In the genomic region with DNA sequence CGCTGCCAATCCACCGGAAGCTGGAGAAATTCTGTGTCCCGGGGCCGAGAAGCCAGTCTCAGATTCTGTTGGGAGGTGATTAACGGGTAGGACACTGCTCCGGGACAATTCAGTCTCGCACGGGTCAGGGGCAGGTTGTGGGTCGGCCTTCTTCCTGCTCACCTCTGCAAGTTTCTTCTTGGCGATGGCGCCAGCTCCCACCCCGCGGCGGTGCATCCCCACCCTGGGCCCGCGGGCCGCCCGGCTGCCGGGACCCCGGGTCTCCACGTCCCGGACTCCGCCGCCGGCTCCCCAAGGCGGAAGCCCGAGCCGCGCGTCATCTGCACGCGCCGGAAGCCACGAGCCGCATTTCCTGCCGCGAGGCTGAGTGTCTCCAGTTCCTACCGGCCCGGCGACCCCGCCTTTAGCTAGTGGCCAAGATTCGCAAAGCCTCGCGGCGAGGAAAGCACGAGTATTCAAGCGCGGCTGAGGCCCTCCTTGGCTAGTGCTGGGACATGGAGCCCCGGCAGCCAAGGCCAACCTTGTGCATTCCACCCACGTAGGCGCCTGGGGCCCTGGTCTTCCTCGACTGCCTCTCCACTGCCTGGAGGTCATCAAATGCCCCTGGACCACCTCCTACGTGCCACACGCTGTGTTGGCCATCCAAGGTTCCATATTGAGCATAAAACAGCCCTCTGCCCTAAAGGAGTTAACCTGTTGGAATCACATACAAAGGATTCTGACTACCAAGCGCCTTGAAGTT, we compare ENCODE assay signal across 8 cellular contexts. TPM values are rescaled to one million over a fixed set of nuclear protein-coding genes. Genes with fewer than 3 reads are reported as not detected.
DNase-seq lines count a peak whose midpoint lies in the region; FAIRE-seq and TF ChIP-seq lines count a peak whose summit lies in the region.

A gene with protein sequence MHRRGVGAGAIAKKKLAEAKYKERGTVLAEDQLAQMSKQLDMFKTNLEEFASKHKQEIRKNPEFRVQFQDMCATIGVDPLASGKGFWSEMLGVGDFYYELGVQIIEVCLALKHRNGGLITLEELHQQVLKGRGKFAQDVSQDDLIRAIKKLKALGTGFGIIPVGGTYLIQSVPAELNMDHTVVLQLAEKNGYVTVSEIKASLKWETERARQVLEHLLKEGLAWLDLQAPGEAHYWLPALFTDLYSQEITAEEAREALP (minus strand): TSS at position 324 of the 742 bp plus-strand sequence. CDS start 108 bp downstream, at position 216.

- peak within 1 kb of the TSS; percentile 15 for H2AK5ac ChIP-seq in neuronal stem cell (ENCODE audit: low read depth, low read length)

- H2BK120ac ChIP-seq in neuronal stem cell (ENCODE audit: low read depth, low read length): no peak within 1 kb of the TSS

- H3K27me3 ChIP-seq in neuronal stem cell (ENCODE audit: control insufficient read depth in 3 of 3, insufficient read depth in 3 of 3, low read depth in 1 of 3, low read length in 3 of 3): no peaks in the 10 kb centered on the region
- H3K27me3 ChIP-seq in subcutaneous abdominal adipose tissue (ENCODE audit: control insufficient read depth in 5 of 5, insufficient read depth in 4 of 5, low read length in 5 of 5): no peaks in the 10 kb centered on the region

- in situ Hi-C loops in SK-MEL-5 (cut with HindIII; ENCODE audit: low pct_unique_long_range_greater_than_20kb, low sequenced_read_pairs): no loop called here

- H2BK12ac ChIP-seq in neuronal stem cell (ENCODE audit: low read length): no peak within 1 kb of the TSS

- peaks cover 2% of the 10 kb centered on the region for H3K79me1 ChIP-seq in neuronal stem cell (ENCODE audit: low read depth, low read length)

- peak within 1 kb of the TSS; percentile 99 for H3K23ac ChIP-seq in neuronal stem cell (ENCODE audit: low read depth, low read length, poor library complexity)

- H3K36me3 ChIP-seq in HEK293 (ENCODE audit: control insufficient read depth in 2 of 2, insufficient read depth in 1 of 2, low read length in 2 of 2): peaks cover 26 to 31% of the 10 kb centered on the region in 2 experiments; a peak in 2 of 3 replicates
- H3K36me3 ChIP-seq in neuronal stem cell (replicated peaks in 1 of 2; ENCODE audit: control insufficient read depth in 2 of 2, insufficient read depth in 2 of 2, low read length in 2 of 2): peaks cover 5 to 33% of the 10 kb centered on the region in 2 donors
- peaks cover 0 to 13% (median 10%) of the 10 kb centered on the region in 5 donors for H3K36me3 ChIP-seq in subcutaneous abdominal adipose tissue (ENCODE audit: control insufficient read depth in 5 of 5, insufficient read depth in 5 of 5, low read length in 5 of 5)

- H2AFZ ChIP-seq in neuronal stem cell (ENCODE audit: low read length): peak within 1 kb of the TSS; percentile 89

- no peak for FAIRE-seq in frontal cortex (lab: Jason Lieb, UNC)

- H3K27ac ChIP-seq in HEK293 (ENCODE audit: extremely low read depth, low read depth, low read length) (peak within 1 kb of the TSS; percentile 76), neuronal stem cell (replicated peaks; ENCODE audit: low read length) (peak within 1 kb of the TSS; percentile 88), subcutaneous abdominal adipose tissue (ENCODE audit: low read depth, low read length) (peak within 1 kb of the TSS; percentile 83)

- peak within 1 kb of the TSS; percentile 8 for H3K4ac ChIP-seq in neuronal stem cell (ENCODE audit: low read length)

- peak within 1 kb of the TSS; percentile 99 for H4K8ac ChIP-seq in neuronal stem cell (ENCODE audit: low read depth, low read length)

- POLR2A ChIA-PET in HEK293 (lab: Yijun Ruan, JAX): interaction anchor here (0.6 to 2.5 kb wide), 26 partner anchors 8 to 1765 kb away, joined by 3 to 46 read pairs (median 4); a partner anchor contains a TSS

- H3K4me2 ChIP-seq in neuronal stem cell (ENCODE audit: insufficient read depth, low read length, poor library complexity, severe bottlenecking): peak within 1 kb of the TSS; percentile 88

- no peaks in the 10 kb centered on the region for H3K9me3 ChIP-seq in HEK293 (ENCODE audit: control insufficient read depth, insufficient read depth, low read depth, low read length)
- H3K9me3 ChIP-seq in neuronal stem cell (replicated peaks in 1 of 2; ENCODE audit: control insufficient read depth in 2 of 2, insufficient read depth in 1 of 2, low read depth in 1 of 2, low read length in 2 of 2): no peaks in the 10 kb centered on the region
- no peaks in the 10 kb centered on the region for H3K9me3 ChIP-seq in subcutaneous abdominal adipose tissue (ENCODE audit: control insufficient read depth in 5 of 5, low read length in 5 of 5)

- H2BK5ac ChIP-seq in neuronal stem cell (ENCODE audit: low read length): peak within 1 kb of the TSS; percentile 89

- no CpG with 5 or more reads among the region's 55 CpGs for WGBS in neuronal stem cell (ENCODE audit: extremely low coverage in 2 of 2, insufficient read length in 2 of 2, insufficient replicate concordance in 1 of 2), 2 donors

- no peak within 1 kb of the TSS for H4K91ac ChIP-seq in neuronal stem cell (ENCODE audit: low read depth, low read length, poor library complexity)

- TF ChIP-seq CTCF in HEK293 (tag by site-specific recombination; IDR thresholded peaks at IDR 0.05): 0 out of 2 replicates have a peak, but pooled peaks have one; percentile 15

- CTCF ChIA-PET in HEK293 (lab: Yijun Ruan, JAX): interaction anchor here (0.6 to 2.8 kb wide), 10 partner anchors 8 to 221 kb away, joined by 3 to 13 read pairs (median 4); no protein-coding TSS in a partner anchor

- H3K14ac ChIP-seq in neuronal stem cell (ENCODE audit: low read length): peak within 1 kb of the TSS; percentile 12

- no peak within 1 kb of the TSS for H2BK15ac ChIP-seq in neuronal stem cell (ENCODE audit: low read length)

- 0 out of 2 replicates have a peak, but pooled peaks cover 3% of the 10 kb centered on the region for H3K4me1 ChIP-seq in HEK293 (ENCODE audit: control insufficient read depth, insufficient read depth, low read length)
- peaks cover 2 to 4% of the 10 kb centered on the region in 2 donors for H3K4me1 ChIP-seq in neuronal stem cell (ENCODE audit: control insufficient read depth in 2 of 2, insufficient read depth in 1 of 2, low read depth in 1 of 2, low read length in 2 of 2)
- peaks cover 7 to 26% (median 19%) of the 10 kb centered on the region in 5 donors for H3K4me1 ChIP-seq in subcutaneous abdominal adipose tissue (ENCODE audit: control insufficient read depth in 5 of 5, insufficient read depth in 5 of 5, low read length in 5 of 5)

- H3K4me3 ChIP-seq in HEK293 (ENCODE audit: low read depth, low read length): peak within 1 kb of the TSS; percentile 69
- peak within 1 kb of the TSS; percentile 92 to 97 for H3K4me3 ChIP-seq in neuronal stem cell (ENCODE audit: low read length in 2 of 2)
- H3K4me3 ChIP-seq in subcutaneous abdominal adipose tissue (ENCODE audit: low read depth in 1 of 5, low read length in 5 of 5): peak within 1 kb of the TSS; percentile 81 to 95 (median 92)

- DNase-seq in GDM1 (lab: John Stamatoyannopoulos, UW) (peak; percentile 88), MV-4-11 (lab: John Stamatoyannopoulos, UW) (peak; percentile 84), SK-MEL-5 (ENCODE audit: low read depth, low spot score) (peak; percentile 88), frontal cortex (ENCODE audit: low spot score in 2 of 2) (peak; percentile 90 to 95), neuronal stem cell (ENCODE audit: low spot score) (peak; percentile 90)
- peak; percentile 94 for DNase-seq in activated naive CD4-positive, alpha-beta T cell treated with Interleukin-2 at 50 U/mL for 16 hours

- H3K9ac ChIP-seq in neuronal stem cell (ENCODE audit: low read depth, low read length, poor library complexity): peak within 1 kb of the TSS; percentile 96
- H3K9ac ChIP-seq in subcutaneous abdominal adipose tissue (ENCODE audit: low read length in 5 of 5): peak within 1 kb of the TSS; percentile 81 to 96 (median 91)

- H3K18ac ChIP-seq in neuronal stem cell (ENCODE audit: low read length): peak within 1 kb of the TSS; percentile 94

TF ChIP-seq in HEK293, 187 proteins besides CTCF, POLR2A, EP300 and RAD21 (continues in another document):
- no peak for TF ChIP-seq ZNF677 (tag by site-specific recombination; IDR thresholded peaks at IDR 0.05)
- TF ChIP-seq, protein P1, sequence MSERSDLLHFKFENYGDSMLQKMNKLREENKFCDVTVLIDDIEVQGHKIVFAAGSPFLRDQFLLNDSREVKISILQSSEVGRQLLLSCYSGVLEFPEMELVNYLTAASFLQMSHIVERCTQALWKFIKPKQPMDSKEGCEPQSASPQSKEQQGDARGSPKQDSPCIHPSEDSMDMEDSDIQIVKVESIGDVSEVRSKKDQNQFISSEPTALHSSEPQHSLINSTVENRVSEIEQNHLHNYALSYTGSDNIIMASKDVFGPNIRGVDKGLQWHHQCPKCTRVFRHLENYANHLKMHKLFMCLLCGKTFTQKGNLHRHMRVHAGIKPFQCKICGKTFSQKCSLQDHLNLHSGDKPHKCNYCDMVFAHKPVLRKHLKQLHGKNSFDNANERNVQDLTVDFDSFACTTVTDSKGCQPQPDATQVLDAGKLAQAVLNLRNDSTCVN (tag by site-specific recombination; optimal IDR thresholded peaks at IDR 0.05): peak; percentile 66
- peak; percentile 57; the same call in 1 of the 2 replicates for TF ChIP-seq ZNF2 (tag by site-specific recombination; IDR thresholded peaks at IDR 0.05)
- TF ChIP-seq ZNF707 (tag by site-specific recombination; IDR thresholded peaks at IDR 0.05): no peak
- TF ChIP-seq ZNF121 (tag by site-specific recombination; IDR thresholded peaks at IDR 0.05): no peak
- peak; percentile 82 for TF ChIP-seq ZNF335 (tag by site-specific recombination; conservative IDR thresholded peaks at IDR 0.05)
- TF ChIP-seq ZEB2 (tag by site-specific recombination; IDR thresholded peaks at IDR 0.05): peak; percentile 72
- TF ChIP-seq, protein P2, sequence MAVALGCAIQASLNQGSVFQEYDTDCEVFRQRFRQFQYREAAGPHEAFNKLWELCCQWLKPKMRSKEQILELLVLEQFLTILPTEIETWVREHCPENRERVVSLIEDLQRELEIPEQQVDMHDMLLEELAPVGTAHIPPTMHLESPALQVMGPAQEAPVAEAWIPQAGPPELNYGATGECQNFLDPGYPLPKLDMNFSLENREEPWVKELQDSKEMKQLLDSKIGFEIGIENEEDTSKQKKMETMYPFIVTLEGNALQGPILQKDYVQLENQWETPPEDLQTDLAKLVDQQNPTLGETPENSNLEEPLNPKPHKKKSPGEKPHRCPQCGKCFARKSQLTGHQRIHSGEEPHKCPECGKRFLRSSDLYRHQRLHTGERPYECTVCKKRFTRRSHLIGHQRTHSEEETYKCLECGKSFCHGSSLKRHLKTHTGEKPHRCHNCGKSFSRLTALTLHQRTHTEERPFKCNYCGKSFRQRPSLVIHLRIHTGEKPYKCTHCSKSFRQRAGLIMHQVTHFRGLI (tag by site-specific recombination; IDR thresholded peaks at IDR 0.05): peak; percentile 73
- peak; percentile 60; the same call in 1 of the 2 replicates for TF ChIP-seq EGR2 (tag by site-specific recombination; IDR thresholded peaks at IDR 0.05; ENCODE audit: low read depth)
- no peak for TF ChIP-seq ZNF112 (tag by site-specific recombination; IDR thresholded peaks at IDR 0.05)

RNA-seq across cellular contexts. Expression of the gene that starts here (rescaled TPM):
- 117 and 132 TPM in 2 replicates for total RNA-seq in SK-MEL-5 (2014; rRNA removed; shearing (Covaris generic))
- polyA plus RNA-seq in SK-MEL-5 (2015; cell fraction: cytosol; rRNA removed): 195 and 228 TPM in 2 replicates
- 87.4 and 118 TPM in 2 replicates for polyA plus RNA-seq in SK-MEL-5 (2015; cell fraction: nucleus; rRNA removed)
- 43.6 TPM for total RNA-seq in frontal cortex
- 74.0 TPM for polyA plus RNA-seq in neuronal stem cell (2013, experiment 1 of 2)
- 71.0 TPM for polyA plus RNA-seq in neuronal stem cell (2013, experiment 2 of 2)

Comparison
In these comparisons a context has a peak if more than half of its experiments do, and no peak if none do; other contexts are left out.
1. Peak in every context shown above with its lines: DNase-seq, H3K4me3 ChIP-seq and H3K27ac ChIP-seq.